ENCODE assay signal across 10 cellular contexts in the genomic region with DNA sequence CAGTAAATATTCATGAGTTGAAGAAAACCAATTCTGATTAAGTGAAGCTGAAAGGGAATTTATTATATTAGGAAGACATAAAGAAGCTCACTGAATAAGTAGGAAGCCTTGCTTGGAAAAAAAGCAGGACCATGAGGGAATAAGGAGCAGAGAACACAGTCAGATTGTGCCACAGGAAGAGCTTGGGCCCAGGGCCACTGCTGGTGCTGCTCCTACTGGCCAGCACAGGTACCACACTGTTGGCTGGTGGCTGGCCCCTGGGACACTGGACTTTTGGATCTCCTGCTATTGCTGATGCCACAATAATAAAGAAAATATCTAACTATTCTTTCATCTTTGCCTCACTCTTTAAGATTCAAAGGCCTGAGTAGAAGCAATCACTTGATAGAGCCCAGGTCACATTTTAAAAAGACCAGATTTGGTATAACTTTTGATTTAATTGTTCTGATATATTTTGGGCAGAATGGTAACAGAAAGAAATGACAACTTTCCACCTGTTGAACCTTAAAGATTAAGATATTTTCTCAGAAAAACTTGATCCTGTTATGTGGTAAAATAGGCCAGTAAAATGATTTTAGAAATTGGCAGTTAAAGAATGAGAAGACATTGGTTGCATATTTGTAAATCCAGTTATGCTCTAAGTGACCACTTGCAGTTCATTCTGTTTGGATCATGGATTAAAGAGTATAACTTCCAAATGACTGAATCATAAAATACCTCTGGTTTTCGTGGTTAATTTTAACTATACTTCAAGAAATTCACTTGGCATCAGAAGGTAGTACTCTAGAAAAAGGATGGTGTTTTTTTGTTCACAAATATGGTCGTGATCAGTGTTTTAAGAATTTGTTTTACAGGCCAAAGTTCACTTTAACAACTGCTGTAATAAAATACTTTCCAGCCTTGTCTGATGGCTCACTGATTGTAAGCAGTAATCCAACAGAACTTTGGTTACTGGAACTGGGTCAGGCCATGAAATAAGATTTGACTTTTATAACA.
DNase-seq lines count a peak whose midpoint lies in the region; ATAC-seq, FAIRE-seq and TF ChIP-seq lines count a peak whose summit lies in the region.
"Had no signal": no experiment of that assay in that cellular context is flagged by ENCODE, and none has a peak within 500 bp of the region (broad histone marks: within the 10 kb centered on the region; RNA-seq: fewer than 3 reads in every experiment).

No MANE protein-coding gene starts in this region.

- peak; percentile 51 for ATAC-seq in activated CD8-positive, alpha-beta memory T cell treated with anti-CD3 and anti-CD28 coated beads, Interleukin-2, amount 10 ng/mL, durations not matched to agents 7 days and 5 days
- peak; percentile 77 for ATAC-seq in HG03521 (IDR thresholded peaks at IDR 0.05; ENCODE audit: unreplicated experiment)
- ATAC-seq in memory B cell (ENCODE audit: low read depth) = no peak
- no peak for ATAC-seq in GM19455 (IDR thresholded peaks at IDR 0.05; ENCODE audit: unreplicated experiment)

- FAIRE-seq in bronchial epithelial cell (lab: Jason Lieb, UNC) = no peak

- peaks cover 5% of the 10 kb centered on the region for H3K36me3 ChIP-seq in bronchial epithelial cell (ENCODE audit: control insufficient read depth, insufficient read depth, low read length)

- H3K27me3 Mint-ChIP-seq in activated CD8-positive, alpha-beta memory T cell treated with anti-CD3 and anti-CD28 coated beads, Interleukin-2, amount 10 ng/mL, durations not matched to agents 7 days and 5 days = no peaks in the 10 kb centered on the region
- H3K27me3 Mint-ChIP-seq in memory B cell = no peaks in the 10 kb centered on the region
- H3K27me3 Mint-ChIP-seq: activated naive CD8-positive, alpha-beta T cell; stimulated activated naive CD8-positive, alpha-beta T cell treated with anti-CD3 and anti-CD28 coated beads, Interleukin-15, Interleukin-2, amounts not matched to agents 100 ng/mL and 50 ng/mL, for 24 hours had no signal

- H3K4me3 Mint-ChIP-seq in activated CD8-positive, alpha-beta memory T cell treated with anti-CD3 and anti-CD28 coated beads, Interleukin-2, amount 10 ng/mL, durations not matched to agents 7 days and 5 days = no peak overlapping the region
- H3K4me3 Mint-ChIP-seq in memory B cell = no peak overlapping the region
- H3K4me3 Mint-ChIP-seq: activated naive CD8-positive, alpha-beta T cell; stimulated activated naive CD8-positive, alpha-beta T cell treated with anti-CD3 and anti-CD28 coated beads, Interleukin-15, Interleukin-2, amounts not matched to agents 100 ng/mL and 50 ng/mL, for 24 hours had no signal

- peak; percentile 63 for TF ChIP-seq CTCF in bronchial epithelial cell (IDR thresholded peaks at IDR 0.05; ENCODE audit: insufficient read depth, low read length, severe bottlenecking)

- peaks cover 7% of the 10 kb centered on the region for H3K36me3 Mint-ChIP-seq in activated CD8-positive, alpha-beta memory T cell treated with anti-CD3 and anti-CD28 coated beads, Interleukin-2, amount 10 ng/mL, durations not matched to agents 7 days and 5 days
- peaks cover 24% of the 10 kb centered on the region for H3K36me3 Mint-ChIP-seq in memory B cell

- DNase-seq in activated CD8-positive, alpha-beta memory T cell treated with anti-CD3 and anti-CD28 coated beads, Interleukin-2, amount 10 ng/mL, durations not matched to agents 7 days and 5 days = no peak
- DNase-seq in activated CD8-positive, alpha-beta memory T cell treated with anti-CD3 and anti-CD28 coated beads for 24 hours = no peak
- DNase-seq in bronchial epithelial cell (ENCODE audit: low read depth) (peak; percentile 24), memory B cell (ENCODE audit: low spot score in 2 of 2) (no peak), NCI-H1092 treated with DMSO at 0.1 percent for 48 hours (lab: John Stamatoyannopoulos, UW) (no peak), C1 segment of cervical spinal cord (lab: John Stamatoyannopoulos, UW) (no peak)

- CTCF ChIA-PET in activated CD8-positive, alpha-beta memory T cell treated with anti-CD3 and anti-CD28 coated beads, Interleukin-2, amount 10 ng/mL, durations not matched to agents 7 days and 5 days (lab: Charles Lee) = interaction anchor here (1.0 kb wide), 1 partner anchor 67 kb away, joined by 3 read pairs; no protein-coding TSS in a partner anchor

- H3K4me3 ChIP-seq in bronchial epithelial cell (ENCODE audit: low read depth, low read length) = no peak overlapping the region

- peaks cover 2% of the 10 kb centered on the region for H3K4me1 Mint-ChIP-seq in activated CD8-positive, alpha-beta memory T cell treated with anti-CD3 and anti-CD28 coated beads, Interleukin-2, amount 10 ng/mL, durations not matched to agents 7 days and 5 days
- no peaks in the 10 kb centered on the region for H3K4me1 Mint-ChIP-seq in memory B cell

- H3K27ac Mint-ChIP-seq in activated CD8-positive, alpha-beta memory T cell treated with anti-CD3 and anti-CD28 coated beads, Interleukin-2, amount 10 ng/mL, durations not matched to agents 7 days and 5 days = no peak overlapping the region
- H3K27ac Mint-ChIP-seq in memory B cell = peak overlapping the region; percentile 78
- H3K27ac Mint-ChIP-seq: activated naive CD8-positive, alpha-beta T cell; stimulated activated naive CD8-positive, alpha-beta T cell treated with anti-CD3 and anti-CD28 coated beads, Interleukin-15, Interleukin-2, amounts not matched to agents 100 ng/mL and 50 ng/mL, for 24 hours had no signal

- no peaks in the 10 kb centered on the region for H3K9me3 Mint-ChIP-seq in activated CD8-positive, alpha-beta memory T cell treated with anti-CD3 and anti-CD28 coated beads, Interleukin-2, amount 10 ng/mL, durations not matched to agents 7 days and 5 days (ENCODE audit: low read depth)
- no peaks in the 10 kb centered on the region for H3K9me3 Mint-ChIP-seq in memory B cell
- H3K9me3 Mint-ChIP-seq: stimulated activated naive CD8-positive, alpha-beta T cell treated with anti-CD3 and anti-CD28 coated beads, Interleukin-15, Interleukin-2, amounts not matched to agents 100 ng/mL and 50 ng/mL, for 24 hours had no signal

- H3K27me3 ChIP-seq in bronchial epithelial cell (ENCODE audit: control insufficient read depth, insufficient read depth, low read length) = no peaks in the 10 kb centered on the region

Comparison
In these comparisons a context has a peak if more than half of its experiments do, and no peak if none do; other contexts are left out.
1. ATAC-seq: peak in activated CD8-positive, alpha-beta memory T cell treated with anti-CD3 and anti-CD28 coated beads, Interleukin-2, amount 10 ng/mL, durations not matched to agents 7 days and 5 days (single experiment) and HG03521 (single experiment); none in memory B cell (single experiment) and GM19455 (single experiment).